7 cellular contexts compared by ENCODE assay signal in genomic region chrX:22934640-22935039, GRCh38.
"Had no signal": no experiment of that assay in that cellular context is flagged by ENCODE, and none has a peak within 500 bp of the region (broad histone marks: within the 10 kb centered on the region; RNA-seq: fewer than 3 reads in every experiment).

No MANE protein-coding gene starts in this region.

- H3K27me3 Mint-ChIP-seq: IgD-negative memory B cell had no signal

- H3K4me3 Mint-ChIP-seq: IgD-negative memory B cell had no signal

- H3K27ac ChIP-seq: HL-60 had no signal

- H3K27ac Mint-ChIP-seq: IgD-negative memory B cell had no signal

- H3K4me3 ChIP-seq: K562 had no signal

- DNase-seq: IMR-90, KBM-7 had no signal

- FAIRE-seq: HepG2, HTR-8/SVneo, K562 had no signal

- H3K36me3 Mint-ChIP-seq: IgD-negative memory B cell had no signal

- ATAC-seq: HepG2, K562 had no signal

- H3K9me3 Mint-ChIP-seq: IgD-negative memory B cell had no signal
